21 cellular contexts compared by ENCODE assay signal in the genomic region with DNA sequence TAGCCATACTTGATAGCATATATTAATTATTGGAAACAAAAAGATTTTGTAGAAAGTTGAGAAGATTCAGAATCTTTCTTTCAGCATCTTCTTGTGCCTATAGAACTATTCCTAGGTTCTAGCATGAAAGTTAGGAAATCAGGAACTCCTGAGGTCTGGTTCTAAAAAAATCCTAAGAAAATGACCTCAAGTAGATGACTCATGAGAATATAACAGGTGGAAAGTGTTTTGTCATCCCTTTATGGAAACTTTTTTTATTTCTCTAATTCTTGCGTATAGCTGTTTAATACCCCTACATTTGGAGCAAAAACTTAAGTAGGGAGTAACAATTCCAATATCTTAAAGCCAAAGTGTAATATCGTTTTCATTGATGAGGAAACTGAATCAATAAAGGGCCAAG.
"Had no signal": no experiment of that assay in that cellular context is flagged by ENCODE, and none has a peak within 500 bp of the region (broad histone marks: within the 10 kb centered on the region; RNA-seq: fewer than 3 reads in every experiment).

No MANE protein-coding gene starts in this region.

- ATAC-seq: activated T-cell treated with anti-CD3 and anti-CD28 coated beads, Interleukin-2, amount 50 U/mL, for 4 hours; left colon; mucosa of descending colon; sciatic nerve; stimulated activated memory B cell treated with anti-CD40 and anti-IgM and Interleukin-4, amounts not matched to agents 10 μg/mL and 1 μg/mL and 100 μg/mL, for 72 hours had no signal

- DNase-seq: activated CD4-positive, alpha-beta T cell treated with anti-CD3 and anti-CD28 coated beads for 4 hours; activated CD4-positive, alpha-beta T cell treated with anti-CD3 and anti-CD28 coated beads, Interleukin-2, amount 50 U/mL, for 48 hours; activated CD4-positive, CD25-positive, alpha-beta regulatory T cell; activated CD8-positive, alpha-beta memory T cell treated with anti-CD3 and anti-CD28 coated beads, Interleukin-2, amount 50 U/mL, for 48 hours; activated naive CD4-positive, alpha-beta T cell treated with Interleukin-2 at 50 U/mL for 16 hours; activated naive CD8-positive, alpha-beta T cell treated with anti-CD3 and anti-CD28 coated beads for 36 hours; activated T-cell treated with anti-CD3 and anti-CD28 coated beads, Interleukin-2, amount 50 U/mL, for 4 hours; amniotic stem cell; cerebellar nuclear complex; esophagus squamous epithelium; left colon; mesendoderm; mucosa of descending colon; naive B cell; occipital lobe; posterior cingulate gyrus; stimulated activated CD4-positive, alpha-beta T cell treated with anti-CD3 and anti-CD28 coated beads, Interleukin-15, amount 100 ng/mL, for 24 hours; transverse colon; uterus had no signal
